In genomic region chr9:99249619-99250018, GRCh38 we compare ENCODE assay signal across 20 cellular contexts. TPM values are rescaled to one million over a fixed set of nuclear protein-coding genes. Genes with fewer than 3 reads are reported as not detected.
A peak's percentile ranks its signal among the peaks of the same experiment; 100 is the strongest.
DNase-seq lines count a peak whose midpoint lies in the region; ATAC-seq and TF ChIP-seq lines count a peak whose summit lies in the region.
"Had no signal": no experiment of that assay in that cellular context is flagged by ENCODE, and none has a peak within 500 bp of the region (broad histone marks: within the 10 kb centered on the region; RNA-seq: fewer than 3 reads in every experiment).

No MANE protein-coding gene starts in this region.

- intact Hi-C loops in activated CD8-positive, alpha-beta T cell treated with anti-CD3 and anti-CD28 coated beads for 36 hours (cut with micrococcal nuclease): loop anchor here (5.0 kb wide), 1 partner anchor 573 kb away; the partner anchor contains the start of gene NR4A3

- ATAC-seq in GM21447 (IDR thresholded peaks at IDR 0.05; ENCODE audit: unreplicated experiment): peak; percentile 26
- ATAC-seq in activated CD8-positive, alpha-beta T cell treated with anti-CD3 and anti-CD28 coated beads for 36 hours: peak; percentile 53
- peak in 1 of 2 donors; percentile 80 for ATAC-seq in natural killer cell treated with Interleukin-12 subunit alpha and Interleukin-12 subunit beta and Interleukin-15 and Interleukin-18, amount 100 ng/mL, for 72 hours
- ATAC-seq in HG03565 (IDR thresholded peaks at IDR 0.05; ENCODE audit: unreplicated experiment): no peak
- ATAC-seq in GM18861 (IDR thresholded peaks at IDR 0.05; ENCODE audit: unreplicated experiment): no peak
- ATAC-seq: SK-N-SH treated with all-trans-retinoic acid at 6 μM for 48 hours had no signal

- POLR2A ChIA-PET in activated CD8-positive, alpha-beta T cell treated with anti-CD3 and anti-CD28 coated beads for 36 hours (lab: Charles Lee): interaction anchor here (1.3 kb wide), 1 partner anchor 27 kb away, joined by 3 read pairs; no protein-coding TSS in a partner anchor

- H3K4me3 Mint-ChIP-seq in activated CD8-positive, alpha-beta T cell treated with anti-CD3 and anti-CD28 coated beads for 36 hours: peak overlapping the region; percentile 33
- peak overlapping the region; percentile 67 for H3K4me3 Mint-ChIP-seq in natural killer cell treated with Interleukin-12 subunit alpha and Interleukin-12 subunit beta and Interleukin-15 and Interleukin-18, amount 100 ng/mL, for 72 hours
- H3K4me3 Mint-ChIP-seq: B cell, neural progenitor cell had no signal

- DNase-seq in GM12865 (ENCODE audit: low read depth): peak; percentile 54
- peak; percentile 78 for DNase-seq in activated CD8-positive, alpha-beta T cell treated with anti-CD3 and anti-CD28 coated beads for 36 hours
- no peak for DNase-seq in natural killer cell treated with Interleukin-12 subunit alpha and Interleukin-12 subunit beta and Interleukin-15 and Interleukin-18, amount 100 ng/mL, for 72 hours (ENCODE audit: low spot score)
- DNase-seq in ecto neural progenitor cell (ENCODE audit: low spot score): no peak
- DNase-seq: activated gamma-delta T cell treated with Interleukin-2 at 50 U/mL for 16 hours, Calu3, GF-D8, KG1, NCI-H1105, NCI-H748 treated with DMSO at 0.1 percent for 48 hours had no signal

- CTCF ChIA-PET in activated CD8-positive, alpha-beta T cell treated with anti-CD3 and anti-CD28 coated beads for 36 hours (lab: Charles Lee): interaction anchor here (2.4 to 2.5 kb wide), 2 partner anchors 17 to 65 kb away, joined by 7 to 13 read pairs; no protein-coding TSS in a partner anchor

- peaks cover 2% of the 10 kb centered on the region for H3K9me3 Mint-ChIP-seq in activated CD8-positive, alpha-beta T cell treated with anti-CD3 and anti-CD28 coated beads for 36 hours
- H3K9me3 Mint-ChIP-seq in natural killer cell treated with Interleukin-12 subunit alpha and Interleukin-12 subunit beta and Interleukin-15 and Interleukin-18, amount 100 ng/mL, for 72 hours: no peaks in the 10 kb centered on the region
- H3K9me3 Mint-ChIP-seq: neural progenitor cell had no signal

- H3K27me3 Mint-ChIP-seq in activated CD8-positive, alpha-beta T cell treated with anti-CD3 and anti-CD28 coated beads for 36 hours: no peaks in the 10 kb centered on the region
- no peaks in the 10 kb centered on the region for H3K27me3 Mint-ChIP-seq in natural killer cell treated with Interleukin-12 subunit alpha and Interleukin-12 subunit beta and Interleukin-15 and Interleukin-18, amount 100 ng/mL, for 72 hours
- H3K27me3 Mint-ChIP-seq: B cell had no signal

- peak overlapping the region; percentile 58 for H3K27ac Mint-ChIP-seq in activated CD8-positive, alpha-beta T cell treated with anti-CD3 and anti-CD28 coated beads for 36 hours
- H3K27ac Mint-ChIP-seq in natural killer cell treated with Interleukin-12 subunit alpha and Interleukin-12 subunit beta and Interleukin-15 and Interleukin-18, amount 100 ng/mL, for 72 hours: peak overlapping the region; percentile 68 to 99
- H3K27ac Mint-ChIP-seq: B cell, neural progenitor cell had no signal

- no peak for TF ChIP-seq CTCF in GM12865 (IDR thresholded peaks at IDR 0.05; ENCODE audit: insufficient read depth, low read depth, low read length, missing control alignments)
- no peak for TF ChIP-seq CTCF in activated CD8-positive, alpha-beta T cell treated with anti-CD3 and anti-CD28 coated beads for 36 hours (IDR thresholded peaks at IDR 0.05)

- no peak overlapping the region for H3K4me3 ChIP-seq in GM12865 (ENCODE audit: low read depth, low read length)
- H3K4me3 ChIP-seq: ascending aorta, HAP-1, hepatocyte, neural progenitor cell, suprapubic skin had no signal

- no peaks in the 10 kb centered on the region for H3K36me3 Mint-ChIP-seq in activated CD8-positive, alpha-beta T cell treated with anti-CD3 and anti-CD28 coated beads for 36 hours (ENCODE audit: low read depth)
- peaks cover 4% of the 10 kb centered on the region for H3K36me3 Mint-ChIP-seq in natural killer cell treated with Interleukin-12 subunit alpha and Interleukin-12 subunit beta and Interleukin-15 and Interleukin-18, amount 100 ng/mL, for 72 hours
- H3K36me3 Mint-ChIP-seq: neural progenitor cell had no signal

- peaks cover 40% of the 10 kb centered on the region for H3K4me1 Mint-ChIP-seq in activated CD8-positive, alpha-beta T cell treated with anti-CD3 and anti-CD28 coated beads for 36 hours (ENCODE audit: low read depth)
- H3K4me1 Mint-ChIP-seq in natural killer cell treated with Interleukin-12 subunit alpha and Interleukin-12 subunit beta and Interleukin-15 and Interleukin-18, amount 100 ng/mL, for 72 hours (ENCODE audit: low read depth in 2 of 2): peaks cover 47 to 57% of the 10 kb centered on the region in 2 donors
- H3K4me1 Mint-ChIP-seq: neural progenitor cell had no signal

RNA-seq across cellular contexts. Expression of gene SEC61B, which starts 27.5 kb away (rescaled TPM):
- total RNA-seq in activated CD8-positive, alpha-beta T cell treated with anti-CD3 and anti-CD28 coated beads for 36 hours: 100 to 1,000 TPM; 140 to 149 TPM
- total RNA-seq in natural killer cell treated with Interleukin-12 subunit alpha and Interleukin-12 subunit beta and Interleukin-15 and Interleukin-18, amount 100 ng/mL, for 72 hours: 100 to 1,000 TPM; 176 to 255 TPM

RNA-seq across cellular contexts. Expression of gene ALG2, which starts 27.9 kb away (rescaled TPM):
- 10 to 100 TPM; 24.1 to 27.0 TPM for total RNA-seq in activated CD8-positive, alpha-beta T cell treated with anti-CD3 and anti-CD28 coated beads for 36 hours
- total RNA-seq in natural killer cell treated with Interleukin-12 subunit alpha and Interleukin-12 subunit beta and Interleukin-15 and Interleukin-18, amount 100 ng/mL, for 72 hours: 10 to 100 TPM; 56.9 to 62.2 TPM

Comparison
In these comparisons a context has a peak if more than half of its experiments do, and no peak if none do; other contexts are left out.
1. DNase-seq: peak in GM12865 (single experiment) and activated CD8-positive, alpha-beta T cell treated with anti-CD3 and anti-CD28 coated beads for 36 hours (single experiment); none in natural killer cell treated with Interleukin-12 subunit alpha and Interleukin-12 subunit beta and Interleukin-15 and Interleukin-18, amount 100 ng/mL, for 72 hours (single experiment) and ecto neural progenitor cell (single experiment).
2. ATAC-seq: peak in GM21447 (single experiment) and activated CD8-positive, alpha-beta T cell treated with anti-CD3 and anti-CD28 coated beads for 36 hours (single experiment); none in HG03565 (single experiment) and GM18861 (single experiment).